In the genomic region with DNA sequence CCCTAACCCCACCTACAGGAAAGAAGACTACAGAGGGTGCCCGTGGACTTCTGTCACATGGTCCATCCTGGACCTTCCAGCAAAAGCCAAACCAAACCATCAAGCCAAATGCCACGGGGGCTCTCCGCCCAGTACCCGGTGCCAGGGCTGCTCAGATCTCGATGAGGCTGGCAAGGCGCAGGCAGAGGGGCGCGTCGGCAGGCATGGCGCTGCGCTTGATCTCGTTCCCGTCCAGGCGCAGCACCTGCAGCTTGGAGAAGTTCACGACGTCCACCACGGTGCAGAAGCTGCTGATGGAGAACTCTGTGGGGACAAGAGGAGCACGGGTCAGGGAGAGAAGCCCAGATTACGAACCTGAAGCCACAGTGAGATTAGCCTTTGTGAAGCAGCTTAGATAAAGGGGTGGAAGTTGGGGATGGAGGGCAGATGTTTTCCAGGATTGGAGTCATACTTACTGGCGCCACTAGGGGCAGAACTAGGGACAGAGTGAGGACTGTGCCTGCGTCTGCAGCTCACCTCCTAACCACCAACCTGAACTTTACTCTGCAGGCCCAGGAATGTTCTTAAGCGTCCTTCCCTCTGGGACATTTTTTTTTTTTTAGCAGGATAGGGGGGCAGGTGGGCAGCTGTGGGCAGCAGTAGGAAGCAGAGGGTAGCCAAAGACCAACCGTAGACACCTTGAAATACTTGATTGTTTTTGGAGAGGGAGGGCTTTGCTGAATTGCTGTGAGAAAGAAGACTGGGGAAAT, we compare ENCODE assay signal across 9 cellular contexts. TPM values are rescaled to one million over a fixed set of nuclear protein-coding genes. Genes with fewer than 3 reads are reported as not detected.
DNase-seq lines count a peak whose midpoint lies in the region; ATAC-seq and TF ChIP-seq lines count a peak whose summit lies in the region.
"Had no signal": no experiment of that assay in that cellular context is flagged by ENCODE, and none has a peak within 500 bp of the region (broad histone marks: within the 10 kb centered on the region; RNA-seq: fewer than 3 reads in every experiment).

No MANE protein-coding gene starts in this region.

- H3K27me3 Mint-ChIP-seq in neural progenitor cell (ENCODE audit: insufficient read depth, low read depth), result peaks cover 13% of the 10 kb centered on the region

- H3K4me2 ChIP-seq in neural progenitor cell, result no peak overlapping the region

- 62% methylated on average over 21 of the region's 23 CpGs for WGBS in esophagus muscularis mucosa

- H3K4me1 Mint-ChIP-seq in neural progenitor cell, result peaks cover 42% of the 10 kb centered on the region

- H3K4me1 ChIP-seq in esophagus muscularis mucosa (peaks cover 3 to 38% (median 24%) of the 10 kb centered on the region in 4 donors), neural progenitor cell (no peaks in the 10 kb centered on the region)

- no peak for TF ChIP-seq POLR2A in esophagus muscularis mucosa (IDR thresholded peaks at IDR 0.05; ENCODE audit: low read depth)

- no peak overlapping the region for H3K4me3 ChIP-seq in BJ (ENCODE audit: low read depth, low read length)
- no peak overlapping the region for H3K4me3 ChIP-seq in esophagus muscularis mucosa
- no peak overlapping the region for H3K4me3 ChIP-seq in neural progenitor cell

- TF ChIP-seq CTCF in BJ (IDR thresholded peaks at IDR 0.05; ENCODE audit: insufficient read depth, low read depth, low read length), result peak; percentile 85
- TF ChIP-seq CTCF in esophagus muscularis mucosa (IDR thresholded peaks at IDR 0.05), result peak; percentile 63 to 80 (median 74)
- peak; percentile 76 for TF ChIP-seq CTCF in neural progenitor cell (IDR thresholded peaks at IDR 0.05)

- CTCF ChIA-PET in BJ (lab: Yijun Ruan, JAX), result interaction anchor here (0.6 to 18.1 kb wide), 41 partner anchors 9 to 982 kb away, joined by 3 to 484 read pairs (median 5); a partner anchor contains a TSS

- H3K9me3 ChIP-seq in esophagus muscularis mucosa (no peaks in the 10 kb centered on the region), neural progenitor cell (ENCODE audit: low read depth) (no peaks in the 10 kb centered on the region)

- H3K9ac ChIP-seq in neural progenitor cell, result no peak overlapping the region

- H3K36me3 ChIP-seq in BJ (ENCODE audit: control insufficient read depth, insufficient read depth, low read length) (no peaks in the 10 kb centered on the region), esophagus muscularis mucosa (peaks cover 0 to 4% (median 0%) of the 10 kb centered on the region in 4 donors), neural progenitor cell (no peaks in the 10 kb centered on the region)

- POLR2A ChIA-PET in BJ (lab: Charles Lee), result interaction anchor here (0.6 kb wide), 2 partner anchors 22 to 134 kb away, joined by 3 to 11 read pairs; no protein-coding TSS in a partner anchor

- no peak for TF ChIP-seq EP300 in esophagus muscularis mucosa (IDR thresholded peaks at IDR 0.05)

- peak overlapping the region; percentile 75 for H3K27ac Mint-ChIP-seq in neural progenitor cell

- no peaks in the 10 kb centered on the region for H3F3A ChIP-seq in neural progenitor cell (ENCODE audit: low read depth)

- H3K36me3 Mint-ChIP-seq in neural progenitor cell, result no peaks in the 10 kb centered on the region

- no peaks in the 10 kb centered on the region for H3K9me3 Mint-ChIP-seq in neural progenitor cell

- intact Hi-C loops in esophagus muscularis mucosa (cut with DNase I), result loop anchor here (2.0 to 10.0 kb wide), 3 partner anchors 98 to 362 kb away; a partner anchor contains a TSS

- peak overlapping the region; percentile 87 for H2AFZ ChIP-seq in neural progenitor cell (replicated peaks)

- no peak overlapping the region for H3K4me3 Mint-ChIP-seq in neural progenitor cell

- H3K27me3 ChIP-seq in BJ (ENCODE audit: control insufficient read depth, insufficient read depth, low read length) (peaks cover 16% of the 10 kb centered on the region), esophagus muscularis mucosa (no peaks in the 10 kb centered on the region), neural progenitor cell (peaks cover 16% of the 10 kb centered on the region)

- H4K20me1 ChIP-seq in neural progenitor cell (ENCODE audit: low read depth), result no peaks in the 10 kb centered on the region

- H3K27ac ChIP-seq in esophagus muscularis mucosa (replicated peaks in 1 of 4) (no peak overlapping the region), neural progenitor cell (no peak overlapping the region)

- DNase-seq in BJ (ENCODE audit: low read depth), result no peak
- peak; percentile 83 for DNase-seq in NCI-H69 (lab: John Stamatoyannopoulos, UW)
- peak; percentile 15 for DNase-seq in activated CD8-positive, alpha-beta memory T cell treated with anti-CD3 and anti-CD28 coated beads, Interleukin-2, amount 50 U/mL, for 24 hours (ENCODE audit: extremely low read depth)
- no peak for DNase-seq in esophagus muscularis mucosa (ENCODE audit: extremely low spot score)
- peak; percentile 79 for DNase-seq in neural progenitor cell (ENCODE audit: low spot score)
- no peak for DNase-seq in UCSD-AML1 (lab: John Stamatoyannopoulos, UW; ENCODE audit: unreplicated experiment)

- ATAC-seq in GM21390 (IDR thresholded peaks at IDR 0.05; ENCODE audit: unreplicated experiment) (peak; percentile 53), GM21723 (IDR thresholded peaks at IDR 0.05; ENCODE audit: unreplicated experiment) (no peak)

- no peaks in the 10 kb centered on the region for H3K79me2 ChIP-seq in neural progenitor cell (ENCODE audit: low read depth)

RNA-seq across cellular contexts. Expression of a gene that starts 8.6 kb away (rescaled TPM):
- 14.0 and 18.0 TPM in 2 replicates for polyA plus RNA-seq in BJ (2011; rRNA removed)
- 1.8 and 2.3 TPM in 2 replicates for polyA minus RNA-seq in BJ (2011; rRNA and poly(A)+ RNA removed)
- 10 to 100 TPM; 24.5 to 36.8 (median 33.8) TPM for total RNA-seq in esophagus muscularis mucosa
- 0.19 TPM in 1 of 2 replicates, not detected in the other for total RNA-seq in neural progenitor cell (ENCODE audit: low replicate concordance)
- total RNA-seq: mononuclear cell had no signal

RNA-seq across cellular contexts. Expression of a gene that starts 37.0 kb away (rescaled TPM):
- polyA plus RNA-seq in BJ (2011; rRNA removed), result 22.8 and 23.7 TPM in 2 replicates
- 9.9 and 17.3 TPM in 2 replicates for polyA minus RNA-seq in BJ (2011; rRNA and poly(A)+ RNA removed)
- total RNA-seq in esophagus muscularis mucosa (100 to 1,000 TPM in 3 of 4 donors, 10 to 100 TPM in 1; 67.7 to 656 (median 159) TPM), neural progenitor cell (ENCODE audit: low replicate concordance) (26.5 and 47.6 TPM in 2 replicates)

Comparison
In these comparisons a context has a peak if more than half of its experiments do, and no peak if none do; other contexts are left out.
1. DNase-seq: peak in NCI-H69 (single experiment), activated CD8-positive, alpha-beta memory T cell treated with anti-CD3 and anti-CD28 coated beads, Interleukin-2, amount 50 U/mL, for 24 hours (single experiment) and neural progenitor cell (single experiment); none in BJ (single experiment), esophagus muscularis mucosa (single experiment) and UCSD-AML1 (single experiment).
2. RNA of a gene that starts 8.6 kb away (total RNA-seq): 24.5 to 36.8 TPM in esophagus muscularis mucosa; 0.19 TPM in neural progenitor cell; every median in the first group is over 10 times any median in the second.
3. Peak in every context shown above with its lines, with median percentiles within 50 percentile points of each other: CTCF ChIP-seq.